19 cellular contexts compared by ENCODE assay signal in the genomic region with DNA sequence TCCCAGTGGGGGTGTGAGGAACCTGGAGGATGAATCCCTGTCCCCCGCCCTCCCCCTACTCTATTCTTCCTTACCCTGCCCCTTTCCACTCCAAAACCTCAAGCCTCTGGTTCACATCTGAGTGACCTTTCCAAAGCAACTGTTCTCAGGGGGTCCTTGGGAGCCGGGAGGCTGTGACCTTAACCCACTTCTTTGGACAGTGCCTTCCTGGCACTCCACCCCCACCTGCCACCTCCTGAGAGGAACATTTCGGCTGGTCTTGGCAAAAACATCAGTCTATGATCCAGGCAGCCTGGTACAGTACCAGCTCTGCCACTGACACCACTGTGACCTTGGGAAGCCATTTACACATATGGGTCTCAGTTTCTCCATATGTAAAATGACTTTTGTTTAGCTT.
DNase-seq lines count a peak whose midpoint lies in the region; ATAC-seq and TF ChIP-seq lines count a peak whose summit lies in the region.
"Had no signal": no experiment of that assay in that cellular context is flagged by ENCODE, and none has a peak within 500 bp of the region (broad histone marks: within the 10 kb centered on the region; RNA-seq: fewer than 3 reads in every experiment).

No MANE protein-coding gene starts in this region.

- intact Hi-C loops in heart right ventricle (cut with DNase I) = loop anchor here in 5 of 10 donors (2.0 to 5.0 kb wide), 7 partner anchors 53 to 235 kb away; partner anchors contain the start of gene VEGFA (in 2 of the 5)
- intact Hi-C loops in transverse colon (cut with DNase I; ENCODE audit: low total_unique reads) = no loop called here

- H3K4me3 ChIP-seq in BLaER1 = no peak overlapping the region
- H3K4me3 ChIP-seq in heart right ventricle = no peak overlapping the region
- no peak overlapping the region for H3K4me3 ChIP-seq in neural progenitor cell
- no peak overlapping the region for H3K4me3 ChIP-seq in hepatocyte
- H3K4me3 ChIP-seq in transverse colon = no peak overlapping the region
- H3K4me3 ChIP-seq: tibial artery had no signal

- H3K9me2 ChIP-seq in hepatocyte (replicated peaks; ENCODE audit: insufficient read depth) = no peaks in the 10 kb centered on the region
- H3K9me2 ChIP-seq: SK-N-SH had no signal

- peak overlapping the region; percentile 95 for H3K27ac Mint-ChIP-seq in neural progenitor cell
- H3K27ac Mint-ChIP-seq: activated CD8-positive, alpha-beta T cell treated with anti-CD3 and anti-CD28 coated beads, Interleukin-2, amount 10 ng/mL, durations not matched to agents 7 days and 5 days; activated naive CD8-positive, alpha-beta T cell treated with anti-CD3 and anti-CD28 coated beads for 36 hours; T-helper 17 cell had no signal

- peaks cover 4% of the 10 kb centered on the region for H3K27me3 Mint-ChIP-seq in neural progenitor cell (ENCODE audit: insufficient read depth, low read depth)

- H3K36me3 Mint-ChIP-seq in neural progenitor cell = no peaks in the 10 kb centered on the region

- H3K4me1 ChIP-seq in BLaER1 (peaks cover 51% of the 10 kb centered on the region), heart right ventricle (peaks cover 8 to 73% (median 33%) of the 10 kb centered on the region in 9 donors), neural progenitor cell (peaks cover 45% of the 10 kb centered on the region), hepatocyte (ENCODE audit: insufficient read depth) (peaks cover 17% of the 10 kb centered on the region), transverse colon (peaks cover 3 to 25% (median 15%) of the 10 kb centered on the region in 4 donors)

- TF ChIP-seq POLR2A in Raji (IDR thresholded peaks at IDR 0.05; ENCODE audit: insufficient read depth, low read depth, low read length) (peak; percentile 33; the same call in 1 of the 2 replicates), transverse colon (IDR thresholded peaks at IDR 0.05) (no peak)

- H3K9me3 ChIP-seq in BLaER1 (no peaks in the 10 kb centered on the region), heart right ventricle (no peaks in the 10 kb centered on the region), neural progenitor cell (ENCODE audit: low read depth) (no peaks in the 10 kb centered on the region), hepatocyte (ENCODE audit: low read depth) (no peaks in the 10 kb centered on the region), transverse colon (no peaks in the 10 kb centered on the region)
- H3K9me3 ChIP-seq: SK-N-SH, tibial artery had no signal

- H3K27ac ChIP-seq in BLaER1 (no peak overlapping the region), heart right ventricle (peak overlapping the region; percentile 73 to 95 (median 90)), neural progenitor cell (no peak overlapping the region), hepatocyte (no peak overlapping the region), transverse colon (no peak overlapping the region)
- H3K27ac ChIP-seq: tibial artery had no signal

- WGBS in heart right ventricle, 2 donors = 59 to 66% methylated on average over 3 of the region's 3 CpGs
- WGBS in hepatocyte (ENCODE audit: low lambda C conversion rate, missing lambda C conversion rate) = 78% methylated on average over 2 of the region's 3 CpGs
- 86% methylated on average over 3 of the region's 3 CpGs; no CpG with 5 or more reads in 1 of the 2 donors for WGBS in transverse colon (ENCODE audit: low coverage in 1 of 2), 2 donors

- H3K27me3 ChIP-seq in BLaER1 (peaks cover 35% of the 10 kb centered on the region), heart right ventricle (peaks cover 0 to 66% (median 27%) of the 10 kb centered on the region in 7 donors), neural progenitor cell (peaks cover 10% of the 10 kb centered on the region), hepatocyte (peaks cover 4% of the 10 kb centered on the region), transverse colon (peaks cover 29% of the 10 kb centered on the region)

- H3F3A ChIP-seq in neural progenitor cell (ENCODE audit: low read depth) = peaks cover 33% of the 10 kb centered on the region

- DNase-seq in heart right ventricle (no peak), neural progenitor cell (ENCODE audit: low spot score) (no peak), hepatocyte (ENCODE audit: low spot score) (no peak), putamen (ENCODE audit: low spot score) (no peak), transverse colon (no peak)
- DNase-seq in stimulated activated CD4-positive, alpha-beta T cell treated with anti-CD3 and anti-CD28 coated beads, Interleukin-2, amount 100 ng/mL, for 24 hours = no peak
- DNase-seq: activated effector memory CD4-positive, alpha-beta T cell treated with Interleukin-2 at 50 U/mL for 16 hours; activated naive CD8-positive, alpha-beta T cell treated with anti-CD3 and anti-CD28 coated beads for 36 hours; central memory CD4-positive, alpha-beta T cell; NCI-H446 treated with DMSO at 0.1 percent for 48 hours; occipital lobe; small intestine; stimulated activated naive CD8-positive, alpha-beta T cell treated with anti-CD3 and anti-CD28 coated beads, Interleukin-15, amount 100 ng/mL, for 72 hours; T-helper 17 cell had no signal

- H3K79me2 ChIP-seq in neural progenitor cell (ENCODE audit: low read depth) (no peaks in the 10 kb centered on the region), hepatocyte (no peaks in the 10 kb centered on the region)

- H3K4me1 Mint-ChIP-seq in neural progenitor cell = peaks cover 55% of the 10 kb centered on the region

- peak in 6 of 8 donors; percentile 41 to 70 (median 44) for ATAC-seq in heart right ventricle
- ATAC-seq: activated CD8-positive, alpha-beta T cell treated with anti-CD3 and anti-CD28 coated beads, Interleukin-2, amount 10 ng/mL, durations not matched to agents 7 days and 5 days; stimulated activated naive CD8-positive, alpha-beta T cell treated with anti-CD3 and anti-CD28 coated beads, Interleukin-15, amount 100 ng/mL, for 72 hours; T-helper 17 cell had no signal

- no peak overlapping the region for H2AFZ ChIP-seq in neural progenitor cell (replicated peaks)
- H2AFZ ChIP-seq in hepatocyte = no peak overlapping the region

- in situ Hi-C loops in transverse colon (cut with MboI; ENCODE audit: low pct_ligation_motif_present in 1 of 4, low pct_unique_long_range_greater_than_20kb in 1 of 4, low sequenced_read_pairs in 3 of 4) = no loop called here

- H3K4me2 ChIP-seq in BLaER1 = peak overlapping the region; percentile 55
- H3K4me2 ChIP-seq in neural progenitor cell = no peak overlapping the region
- no peak overlapping the region for H3K4me2 ChIP-seq in hepatocyte
- H3K4me2 ChIP-seq: SK-N-SH had no signal

- peak overlapping the region; percentile 76 for H3K4me3 Mint-ChIP-seq in neural progenitor cell
- H3K4me3 Mint-ChIP-seq: activated CD8-positive, alpha-beta T cell treated with anti-CD3 and anti-CD28 coated beads, Interleukin-2, amount 10 ng/mL, durations not matched to agents 7 days and 5 days; activated naive CD8-positive, alpha-beta T cell treated with anti-CD3 and anti-CD28 coated beads for 36 hours; stimulated activated naive CD8-positive, alpha-beta T cell treated with anti-CD3 and anti-CD28 coated beads, Interleukin-15, amount 100 ng/mL, for 72 hours; T-helper 17 cell had no signal

- TF ChIP-seq CTCF in heart right ventricle (IDR thresholded peaks at IDR 0.05) (no peak), neural progenitor cell (IDR thresholded peaks at IDR 0.05) (no peak), hepatocyte (IDR thresholded peaks at IDR 0.05; ENCODE audit: poor library complexity) (no peak), transverse colon (IDR thresholded peaks at IDR 0.05) (no peak)

- H4K20me1 ChIP-seq in BLaER1 = peaks cover 18% of the 10 kb centered on the region
- no peaks in the 10 kb centered on the region for H4K20me1 ChIP-seq in neural progenitor cell (ENCODE audit: low read depth)
- no peaks in the 10 kb centered on the region for H4K20me1 ChIP-seq in hepatocyte (ENCODE audit: insufficient read depth, poor library complexity, severe bottlenecking)

- H3K9me3 Mint-ChIP-seq in neural progenitor cell = no peaks in the 10 kb centered on the region
- H3K9me3 Mint-ChIP-seq: activated naive CD8-positive, alpha-beta T cell treated with anti-CD3 and anti-CD28 coated beads for 36 hours; stimulated activated naive CD8-positive, alpha-beta T cell treated with anti-CD3 and anti-CD28 coated beads, Interleukin-15, amount 100 ng/mL, for 72 hours had no signal

- H3K9ac ChIP-seq in BLaER1 (no peak overlapping the region), neural progenitor cell (no peak overlapping the region)
- H3K9ac ChIP-seq: SK-N-SH had no signal

- H3K36me3 ChIP-seq in BLaER1 (no peaks in the 10 kb centered on the region), heart right ventricle (no peaks in the 10 kb centered on the region), neural progenitor cell (no peaks in the 10 kb centered on the region), hepatocyte (replicated peaks; ENCODE audit: insufficient read depth, low read depth) (no peaks in the 10 kb centered on the region), transverse colon (no peaks in the 10 kb centered on the region)
- H3K36me3 ChIP-seq: tibial artery had no signal

- TF ChIP-seq EP300 in transverse colon (IDR thresholded peaks at IDR 0.05; ENCODE audit: low read depth) = no peak

Comparison
In these comparisons a context has a peak if more than half of its experiments do, and no peak if none do; other contexts are left out.
1. H3K27ac ChIP-seq: peak in heart right ventricle (10 of 10); none in BLaER1 (single experiment), neural progenitor cell (single experiment), hepatocyte (single experiment) and transverse colon (0 of 4).